ENCODE assay signal across 30 cellular contexts in genomic region chrX:14886252-14886651, GRCh38.
"Had no signal": no experiment of that assay in that cellular context is flagged by ENCODE, and none has a peak within 500 bp of the region (broad histone marks: within the 10 kb centered on the region; RNA-seq: fewer than 3 reads in every experiment).

No MANE protein-coding gene starts in this region.

- H3K27ac Mint-ChIP-seq: effector memory CD8-positive, alpha-beta T cell; immature natural killer cell; memory B cell; natural killer cell; progenitor cell of endocrine pancreas had no signal

- H3K4me1 ChIP-seq: esophagus squamous epithelium, parathyroid adenoma, right atrium auricular region, transverse colon, vagina had no signal

- ATAC-seq: effector memory CD8-positive, alpha-beta T cell; heart right ventricle; left colon; left ventricle myocardium superior; natural killer cell; sciatic nerve had no signal

- H3K4me3 ChIP-seq: coronary artery, esophagus squamous epithelium, heart right ventricle, lung, right atrium auricular region, smooth muscle cell, thoracic aorta, transverse colon, vagina had no signal

- DNase-seq: effector memory CD8-positive, alpha-beta T cell; erythroblast; esophagus squamous epithelium; foreskin melanocyte; glutamatergic neuron; heart right ventricle; hypothalamus; immature natural killer cell; islet precursor cell; kidney glomerular epithelial cell; left colon; left ventricle myocardium superior; natural killer cell; stimulated activated CD4-positive, alpha-beta T cell treated with anti-CD3 and anti-CD28 coated beads, Interleukin-12 subunit alpha, Interleukin-12 subunit beta, amount 100 ng/mL, for 4 hours; stimulated activated CD4-positive, alpha-beta T cell treated with anti-CD3 and anti-CD28 coated beads, Interleukin-1b, Interleukin-23, amount 100 ng/mL, for 48 hours; stimulated activated CD4-positive, alpha-beta T cell treated with anti-CD3 and anti-CD28 coated beads, Interleukin-4, amount 100 ng/mL, for 1 hour; stimulated activated CD8-positive, alpha-beta memory T cell treated with anti-CD3 and anti-CD28 coated beads, Interleukin-4, amount 100 ng/mL, for 48 hours; stimulated activated naive CD4-positive, alpha-beta T cell; substantia nigra; transverse colon had no signal

- H3K4me3 Mint-ChIP-seq: effector memory CD8-positive, alpha-beta T cell; immature natural killer cell; memory B cell; natural killer cell had no signal

- H3K27ac ChIP-seq: coronary artery, esophagus squamous epithelium, heart right ventricle, parathyroid adenoma, right atrium auricular region, thoracic aorta, transverse colon, vagina had no signal

- H3K9me3 Mint-ChIP-seq: effector memory CD8-positive, alpha-beta T cell; immature natural killer cell; memory B cell; natural killer cell had no signal

- H3K36me3 ChIP-seq: esophagus squamous epithelium, heart right ventricle, right atrium auricular region, thoracic aorta, transverse colon, vagina had no signal

- H3K36me3 Mint-ChIP-seq: natural killer cell had no signal

- H3K9me3 ChIP-seq: esophagus squamous epithelium, heart right ventricle, right atrium auricular region, thoracic aorta, transverse colon, vagina had no signal

- H3K4me1 Mint-ChIP-seq: natural killer cell had no signal

- H3K27me3 ChIP-seq: esophagus squamous epithelium, heart right ventricle, right atrium auricular region, transverse colon, vagina had no signal

- H3K27me3 Mint-ChIP-seq: effector memory CD8-positive, alpha-beta T cell; memory B cell; progenitor cell of endocrine pancreas had no signal
